1 cellular context compared by ENCODE assay signal in the genomic region with DNA sequence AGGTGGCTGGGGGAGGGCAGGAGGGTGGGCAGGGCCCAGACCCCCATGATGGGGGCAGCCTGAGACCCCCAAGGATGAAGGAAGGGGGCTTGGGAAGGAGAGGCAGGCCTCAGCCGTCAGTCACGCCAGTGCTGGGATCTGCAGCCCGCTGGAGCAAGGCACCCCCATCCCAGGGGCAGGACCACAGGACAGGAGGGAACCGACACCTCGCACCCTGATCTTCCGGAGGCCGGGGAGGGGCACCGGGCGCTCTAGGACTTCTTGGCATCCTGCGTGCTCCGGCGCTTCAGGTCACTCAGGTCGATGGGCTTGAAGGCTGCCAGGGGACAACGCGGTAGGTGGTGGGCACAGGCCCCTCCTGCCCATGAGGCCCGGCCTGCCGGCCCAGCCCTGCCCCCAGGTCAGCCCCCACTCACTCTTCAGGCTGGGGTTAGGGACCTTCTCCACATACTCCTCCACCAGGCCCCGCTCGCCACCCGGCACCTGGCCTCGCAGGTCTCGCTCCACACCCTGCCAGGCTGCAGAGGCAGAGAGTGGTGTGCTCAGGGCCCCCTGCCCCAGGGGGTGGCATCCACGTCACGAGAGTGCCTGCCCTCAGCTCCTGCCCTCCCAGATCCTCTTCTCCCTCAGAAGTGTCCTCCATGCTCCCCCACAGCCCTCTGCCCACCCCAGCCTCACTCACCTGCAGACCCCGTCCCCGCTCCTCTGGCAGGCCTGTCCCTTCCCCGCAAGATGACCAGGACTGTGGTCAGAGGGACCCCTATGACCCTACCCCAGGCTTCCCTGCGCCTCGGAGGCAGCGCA.
TF ChIP-seq lines count a peak whose summit lies in the region.

No MANE protein-coding gene starts in this region.

TF ChIP-seq in SK-N-SH treated with all-trans-retinoic acid at 6 μM for 48 hours, 23 proteins besides CTCF, POLR2A, EP300 and RAD21 (continued from another document):
- TF ChIP-seq POU6F1 (CRISPR knock-in tag; IDR thresholded peaks at IDR 0.05; ENCODE audit: borderline replicate concordance, low read depth) (no peak), GLIS3 (CRISPR knock-in tag; IDR thresholded peaks at IDR 0.05) (no peak), BACH2 (CRISPR knock-in tag; IDR thresholded peaks at IDR 0.05; ENCODE audit: borderline replicate concordance) (no peak), PATZ1 (CRISPR knock-in tag; IDR thresholded peaks at IDR 0.05; ENCODE audit: borderline replicate concordance) (no peak), SNAI2 (CRISPR knock-in tag; IDR thresholded peaks at IDR 0.05) (no peak), ZNF565 (CRISPR knock-in tag; conservative IDR thresholded peaks at IDR 0.05; ENCODE audit: low read depth) (no peak)
